In the genomic region with DNA sequence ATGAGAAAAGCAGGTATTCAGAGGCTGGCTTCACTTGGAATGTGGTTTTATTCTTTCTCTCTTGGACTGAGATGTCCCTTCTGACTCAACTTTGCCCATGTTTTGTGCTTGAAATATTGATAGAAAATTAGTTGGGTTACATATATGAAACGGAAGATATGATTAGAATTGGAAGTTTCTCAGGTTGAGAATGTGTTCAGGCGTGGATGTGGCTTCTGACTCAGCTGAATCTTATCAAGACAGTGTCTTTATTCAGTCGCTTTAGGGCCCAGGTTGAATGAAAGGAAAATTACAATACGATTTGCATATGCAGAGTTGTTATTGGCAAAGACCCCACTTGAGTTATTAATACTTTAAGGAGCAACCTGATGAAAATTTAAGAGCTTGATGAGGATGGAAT, we compare ENCODE assay signal across 19 cellular contexts.
A peak's percentile ranks its signal among the peaks of the same experiment; 100 is the strongest.
DNase-seq lines count a peak whose midpoint lies in the region; ATAC-seq, FAIRE-seq and TF ChIP-seq lines count a peak whose summit lies in the region.
"Had no signal": no experiment of that assay in that cellular context is flagged by ENCODE, and none has a peak within 500 bp of the region (broad histone marks: within the 10 kb centered on the region; RNA-seq: fewer than 3 reads in every experiment).

No MANE protein-coding gene starts in this region.

- no peak overlapping the region for H2AFZ ChIP-seq in GM23338

- TF ChIP-seq CTCF in GM23338 (conservative IDR thresholded peaks at IDR 0.05; ENCODE audit: low read depth in 2 of 2) (no peak), foreskin fibroblast (IDR thresholded peaks at IDR 0.05; ENCODE audit: low read depth, low read length) (no peak), stomach (IDR thresholded peaks at IDR 0.05) (no peak)

- H3K27ac Mint-ChIP-seq in GM23338 (peak overlapping the region; percentile 51; the same call in 1 of the 2 replicates), memory B cell (peak overlapping the region; percentile 45)
- H3K27ac Mint-ChIP-seq: IgD-negative memory B cell; nephron progenitor cell; stimulated activated effector memory CD8-positive, alpha-beta T cell treated with anti-CD3 and anti-CD28 coated beads, Interleukin-12 subunit alpha, Interleukin-12 subunit beta, amount 100 ng/mL, for 72 hours had no signal

- H3K27me3 ChIP-seq in GM23338 (ENCODE audit: insufficient read depth) (no peaks in the 10 kb centered on the region), stomach (no peaks in the 10 kb centered on the region)
- H3K27me3 ChIP-seq: BE2C, breast epithelium, right lobe of liver had no signal

- peaks cover 24% of the 10 kb centered on the region for H3K4me1 Mint-ChIP-seq in GM23338
- peaks cover 11% of the 10 kb centered on the region for H3K4me1 Mint-ChIP-seq in memory B cell
- H3K4me1 Mint-ChIP-seq: stimulated activated effector memory CD8-positive, alpha-beta T cell treated with anti-CD3 and anti-CD28 coated beads, Interleukin-12 subunit alpha, Interleukin-12 subunit beta, amount 100 ng/mL, for 72 hours had no signal

- H3K4me3 Mint-ChIP-seq in GM23338 (no peak overlapping the region), memory B cell (no peak overlapping the region)
- H3K4me3 Mint-ChIP-seq: nephron progenitor cell; stimulated activated effector memory CD8-positive, alpha-beta T cell treated with anti-CD3 and anti-CD28 coated beads, Interleukin-12 subunit alpha, Interleukin-12 subunit beta, amount 100 ng/mL, for 72 hours had no signal

- no peaks in the 10 kb centered on the region for H3K79me2 ChIP-seq in GM23338 (replicated peaks; ENCODE audit: insufficient read depth)

- WGBS in stomach, 5 donors, result 72 to 82% (median 80%) methylated on average over 4 of the region's 4 CpGs

- H3K9me3 Mint-ChIP-seq in GM23338 (peaks cover 17% of the 10 kb centered on the region; the same call in 2 of the 3 replicates), memory B cell (no peaks in the 10 kb centered on the region)
- H3K9me3 Mint-ChIP-seq: IgD-negative memory B cell; stimulated activated effector memory CD8-positive, alpha-beta T cell treated with anti-CD3 and anti-CD28 coated beads, Interleukin-12 subunit alpha, Interleukin-12 subunit beta, amount 100 ng/mL, for 72 hours had no signal

- ATAC-seq in GM18907 (IDR thresholded peaks at IDR 0.05; ENCODE audit: unreplicated experiment), result peak; percentile 45
- ATAC-seq in GM23338, result no peak
- ATAC-seq in HG03354 (IDR thresholded peaks at IDR 0.05; ENCODE audit: poor library complexity, severe bottlenecking, unreplicated experiment), result peak; percentile 50
- no peak for ATAC-seq in memory B cell (ENCODE audit: low read depth)
- ATAC-seq: right lobe of liver; SK-N-SH treated with all-trans-retinoic acid at 6 μM for 48 hours; stimulated activated effector memory CD8-positive, alpha-beta T cell treated with anti-CD3 and anti-CD28 coated beads, Interleukin-12 subunit alpha, Interleukin-12 subunit beta, amount 100 ng/mL, for 72 hours had no signal

- no peak for TF ChIP-seq EP300 in stomach (IDR thresholded peaks at IDR 0.05)

- H4K20me1 ChIP-seq in GM23338 (replicated peaks; ENCODE audit: insufficient read depth), result no peaks in the 10 kb centered on the region

- peaks cover 7% of the 10 kb centered on the region; the same call in 1 of the 2 replicates for H3K9me2 ChIP-seq in GM23338 (ENCODE audit: insufficient read depth)

- H3K4me2 ChIP-seq in GM23338, result peak overlapping the region; percentile 47

- no peaks in the 10 kb centered on the region for H3F3A ChIP-seq in GM23338 (replicated peaks; ENCODE audit: low read depth)

- no peak overlapping the region for H3K4me3 ChIP-seq in GM23338
- H3K4me3 ChIP-seq in foreskin fibroblast (ENCODE audit: low read depth in 1 of 2, low read length in 2 of 2), result no peak overlapping the region
- H3K4me3 ChIP-seq in stomach, result no peak overlapping the region
- H3K4me3 ChIP-seq: breast epithelium, right lobe of liver had no signal

- intact Hi-C loops in stomach (cut with DNase I; ENCODE audit: low total_unique reads), result no loop called here

- H3K27me3 Mint-ChIP-seq in GM23338 (ENCODE audit: insufficient read depth, low read depth, poor library complexity), result peaks cover 2% of the 10 kb centered on the region
- peaks cover 2% of the 10 kb centered on the region for H3K27me3 Mint-ChIP-seq in memory B cell

- TF ChIP-seq POLR2A in GM12892 (IDR thresholded peaks at IDR 0.05; ENCODE audit: low read depth, low read length) (no peak), stomach (IDR thresholded peaks at IDR 0.05) (no peak)

- H3K27ac ChIP-seq in GM23338 (ENCODE audit: low read depth), result no peak overlapping the region
- H3K27ac ChIP-seq in stomach, result no peak overlapping the region
- H3K27ac ChIP-seq: breast epithelium, right lobe of liver had no signal

- H3K4me1 ChIP-seq in GM23338 (ENCODE audit: insufficient read depth) (peaks cover 23% of the 10 kb centered on the region), stomach (no peaks in the 10 kb centered on the region)
- H3K4me1 ChIP-seq: BE2C, breast epithelium, right lobe of liver had no signal

- H3K36me3 Mint-ChIP-seq in GM23338 (ENCODE audit: low read depth) (peaks cover 22% of the 10 kb centered on the region; the same call in 2 of the 3 replicates), memory B cell (no peaks in the 10 kb centered on the region)
- H3K36me3 Mint-ChIP-seq: IgD-negative memory B cell; stimulated activated effector memory CD8-positive, alpha-beta T cell treated with anti-CD3 and anti-CD28 coated beads, Interleukin-12 subunit alpha, Interleukin-12 subunit beta, amount 100 ng/mL, for 72 hours had no signal

- no peaks in the 10 kb centered on the region for H3K36me3 ChIP-seq in GM23338 (ENCODE audit: insufficient read depth)
- no peaks in the 10 kb centered on the region for H3K36me3 ChIP-seq in stomach
- H3K36me3 ChIP-seq: BE2C, breast epithelium, right lobe of liver had no signal

- no peaks in the 10 kb centered on the region for H3K9me3 ChIP-seq in stomach
- H3K9me3 ChIP-seq: BE2C, breast epithelium, right lobe of liver had no signal

- DNase-seq in GM23338 (ENCODE audit: low spot score), result no peak
- no peak for DNase-seq in memory B cell (ENCODE audit: low spot score in 2 of 2)
- DNase-seq in GM12892 (ENCODE audit: insufficient read length), result no peak
- DNase-seq in foreskin fibroblast, result no peak
- DNase-seq in OCI-M2 (lab: John Stamatoyannopoulos, UW; ENCODE audit: unreplicated experiment), result no peak
- DNase-seq in stomach, result no peak
- DNase-seq: activated effector memory CD4-positive, alpha-beta T cell treated with anti-CD3 and anti-CD28 coated beads, Interleukin-2, amount 50 U/mL, for 16 hours; BE2C; effector CD4-positive, alpha-beta T cell; NCI-H1092; nephron progenitor cell; right lobe of liver; stimulated activated CD4-positive, alpha-beta T cell treated with anti-CD3 and anti-CD28 coated beads, Interleukin-4, amount 100 ng/mL, for 4 hours had no signal

- FAIRE-seq in GM12892 (lab: Jason Lieb, UNC), result no peak

TF ChIP-seq in GM23338, 12 proteins besides CTCF, POLR2A, EP300 and RAD21 (continues in another document):
- TF ChIP-seq NANOG (IDR thresholded peaks at IDR 0.05; ENCODE audit: borderline replicate concordance), result no peak

Comparison
In these comparisons a context has a peak if more than half of its experiments do, and no peak if none do; other contexts are left out.
1. ATAC-seq: peak in GM18907 (single experiment) and HG03354 (single experiment); none in GM23338 (single experiment) and memory B cell (single experiment).